In genomic region chr3:66195347-66195783, GRCh38 we compare ENCODE assay signal across 9 cellular contexts. TPM values are rescaled to one million over a fixed set of nuclear protein-coding genes. Genes with fewer than 3 reads are reported as not detected.
A peak's percentile ranks its signal among the peaks of the same experiment; 100 is the strongest.
DNase-seq lines count a peak whose midpoint lies in the region; ATAC-seq, FAIRE-seq and TF ChIP-seq lines count a peak whose summit lies in the region.
"Had no signal": no experiment of that assay in that cellular context is flagged by ENCODE, and none has a peak within 500 bp of the region (broad histone marks: within the 10 kb centered on the region; RNA-seq: fewer than 3 reads in every experiment).

No MANE protein-coding gene starts in this region.

- H3K79me2 ChIP-seq in GM12878 (ENCODE audit: control insufficient read depth, insufficient read depth, low read length), result no peaks in the 10 kb centered on the region

- H3K36me3 ChIP-seq in MG63, result no peaks in the 10 kb centered on the region
- no peaks in the 10 kb centered on the region for H3K36me3 ChIP-seq in GM12878 (ENCODE audit: control insufficient read depth in 2 of 2, insufficient read depth in 2 of 2, low read length in 1 of 2)

- no peaks in the 10 kb centered on the region for H3K4me1 ChIP-seq in GM12878 (ENCODE audit: control insufficient read depth, insufficient read depth, low read length)

- no peak for TF ChIP-seq CTCF in GM12878 (IDR thresholded peaks at IDR 0.05 in 2 of 3, conservative IDR thresholded peaks at IDR 0.05 in 1 of 3; ENCODE audit: control insufficient read depth in 2 of 3, extremely low read depth in 1 of 3, insufficient read depth in 1 of 3, low read depth in 3 of 3, low read length in 3 of 3)

- H3K27ac ChIP-seq in GM12878 (ENCODE audit: control insufficient read depth, insufficient read depth), result no peak overlapping the region
- H3K27ac ChIP-seq: epithelial cell of prostate had no signal

- BruUV-seq in GM12878 (replicated peaks; lab: Mats Ljungman, UMichigan), result no TSS peak

- SMC1A ChIA-PET in GM12878 (lab: Charles Lee; ENCODE audit: uncharacterized antibody, unreplicated experiment), result no interaction called here

- in situ Hi-C loops in GM12878 (cut with MboI), result no loop called here

- RAD21 ChIA-PET in GM12878 (lab: Charles Lee; ENCODE audit: unreplicated experiment), result no interaction called here

- FAIRE-seq in GM12878 (lab: Jason Lieb, UNC), result no peak

- H2AFZ ChIP-seq in GM12878 (ENCODE audit: control insufficient read depth, low read depth, low read length), result no peak overlapping the region

- intact Hi-C loops in GM12878 (cut with micrococcal nuclease; ENCODE audit: unreplicated experiment), result no loop called here

- CTCF ChIA-PET in GM12878 (lab: Yijun Ruan, JAX), result no interaction called here

- no peak for TF ChIP-seq RAD21 in GM12878 (IDR thresholded peaks at IDR 0.05; ENCODE audit: insufficient read depth, low read depth, low read length)

- H3K27me3 ChIP-seq in MG63, result no peaks in the 10 kb centered on the region; the same call in 1 of the 2 replicates
- H3K27me3 ChIP-seq in GM12878 (replicated peaks in 1 of 2; ENCODE audit: control insufficient read depth in 2 of 2, insufficient read depth in 2 of 2, low read length in 1 of 2), result peaks cover 0 to 4% of the 10 kb centered on the region in 2 experiments; a peak in 2 of 4 replicates

- no peak overlapping the region for H3K4me2 ChIP-seq in GM12878 (ENCODE audit: control insufficient read depth, insufficient read depth)

- H4K20me1 ChIP-seq in GM12878 (ENCODE audit: control insufficient read depth, insufficient read depth), result no peaks in the 10 kb centered on the region

- H3K9ac ChIP-seq in GM12878 (ENCODE audit: control insufficient read depth, insufficient read depth, low read length), result no peak overlapping the region

- H3K4me3 ChIP-seq in MG63 (peak overlapping the region; percentile 17; the same call in 1 of the 2 replicates), GM12878 (no peak overlapping the region)

- POLR2A ChIA-PET in GM12878 (lab: Charles Lee), result no interaction called here

- 9% methylated on average over 21 of the region's 21 CpGs for WGBS in GM12878 (ENCODE audit: insufficient coverage, insufficient replicate concordance, low lambda C conversion rate, missing lambda C conversion rate)

- H3K9me3 ChIP-seq in MG63, result no peaks in the 10 kb centered on the region
- H3K9me3 ChIP-seq in GM12878 (replicated peaks; ENCODE audit: control insufficient read depth, insufficient read depth, low read length), result no peaks in the 10 kb centered on the region

- DNase-seq in C1 segment of cervical spinal cord (lab: John Stamatoyannopoulos, UW), result peak in 13 of 14 donors; percentile 17 to 95 (median 37)
- DNase-seq in MG63, result peak; percentile 58
- DNase-seq in GM12878 (ENCODE audit: low read depth, low spot score), result no peak
- DNase-seq in inferior parietal cortex (ENCODE audit: extremely low spot score), result peak; percentile 77
- peak; percentile 50 for DNase-seq in stimulated activated CD4-positive, alpha-beta T cell treated with anti-CD3 and anti-CD28 coated beads, Interleukin-15, amount 100 ng/mL, for 24 hours
- DNase-seq in MV-4-11 (lab: John Stamatoyannopoulos, UW), result no peak
- DNase-seq in activated gamma-delta T cell (lab: John Stamatoyannopoulos, UW), result no peak

- ATAC-seq in GM12878, result no peak
- no peak for ATAC-seq in GM19397 (IDR thresholded peaks at IDR 0.05; ENCODE audit: unreplicated experiment)

- no peak for TF ChIP-seq EP300 in GM12878 (IDR thresholded peaks at IDR 0.05; ENCODE audit: borderline replicate concordance in 1 of 2, control insufficient read depth in 1 of 2, low read depth in 2 of 2, low read length in 2 of 2)

- no peak for TF ChIP-seq POLR2A in GM12878 (IDR thresholded peaks at IDR 0.05; ENCODE audit: low read depth, low read length)

TF ChIP-seq in GM12878, 131 proteins besides CTCF, POLR2A, EP300 and RAD21:
- no peak for TF ChIP-seq E2F8 (IDR thresholded peaks at IDR 0.05; ENCODE audit: low read depth, partially characterized antibody)
- TF ChIP-seq BCL3 (IDR thresholded peaks at IDR 0.05; ENCODE audit: borderline replicate concordance, insufficient read depth, low read depth, low read length, poor library complexity, severe bottlenecking), result peak; percentile 21

RNA-seq across cellular contexts. Expression of gene SLC25A26, which starts 25.4 kb away (rescaled TPM):
- total RNA-seq in MG63 (2014; rRNA removed; shearing (Covaris generic); ENCODE audit: low replicate concordance), result 16.9 and 38.2 TPM in 2 replicates
- total RNA-seq in GM12878 (2013; cell fraction: nucleolus; rRNA removed), result 18.9 and 21.4 TPM in 2 replicates
- total RNA-seq in GM12878 (2014; rRNA removed) (22.4 and 29.0 TPM in 2 replicates), GM12878 (2014; rRNA removed; fragmentation: Illumina TruSeq; extraction: Trizol) (14.6 and 15.9 TPM in 2 replicates), GM12878 (2021) (17.9 and 22.0 TPM in 2 replicates)
- 15.5 TPM for polyA plus RNA-seq in GM12878 (2011; ENCODE audit: low read depth)
- polyA plus RNA-seq in GM12878 (2011; rRNA removed) (33.9 and 35.9 TPM in 2 replicates), GM12878 (2014; fragmentation: Illumina TruSeq; extraction: Trizol) (12.0 and 24.0 TPM in 2 replicates), GM12878 (2014; fragmentation: Nextera tagmentation; extraction: Ambion mirVana) (10 to 100 TPM; 44.1 to 49.7 TPM), GM12878 (2014; rRNA removed) (21.8 and 24.2 TPM in 2 replicates), GM12878 (2016; fragmentation: Nextera tagmentation; extraction: Ambion mirVana) (10 to 100 TPM; 25.8 to 26.6 TPM)
- polyA plus RNA-seq in GM12878 (2011; cell fraction: cytosol; rRNA removed), result 26.8 and 31.6 TPM in 2 replicates
- polyA plus RNA-seq in GM12878 (2011; cell fraction: nucleus; rRNA removed), result 19.1 and 21.4 TPM in 2 replicates
- 19.3 and 22.4 TPM in 2 replicates for polyA plus RNA-seq in GM12878 (2012)
- polyA minus RNA-seq in GM12878 (2011; rRNA and poly(A)+ RNA removed), result 17.1 and 18.8 TPM in 2 replicates
- 4.9 and 5.3 TPM in 2 replicates for polyA minus RNA-seq in GM12878 (2011; cell fraction: cytosol; rRNA and poly(A)+ RNA removed)
- 9.3 and 16.6 TPM in 2 replicates for polyA minus RNA-seq in GM12878 (2011; cell fraction: nucleus; rRNA and poly(A)+ RNA removed)

Comparison
In these comparisons a context has a peak if more than half of its experiments do, and no peak if none do; other contexts are left out.
1. DNase-seq: peak in C1 segment of cervical spinal cord (13 of 14), MG63 (single experiment), inferior parietal cortex (single experiment) and stimulated activated CD4-positive, alpha-beta T cell treated with anti-CD3 and anti-CD28 coated beads, Interleukin-15, amount 100 ng/mL, for 24 hours (single experiment); none in GM12878 (single experiment), MV-4-11 (single experiment) and activated gamma-delta T cell (single experiment).